In genomic region chr6:110256366-110256765, GRCh38 we compare ENCODE assay signal across 23 cellular contexts.
"Had no signal": no experiment of that assay in that cellular context is flagged by ENCODE, and none has a peak within 500 bp of the region (broad histone marks: within the 10 kb centered on the region; RNA-seq: fewer than 3 reads in every experiment).

No MANE protein-coding gene starts in this region.

- H3K27ac ChIP-seq: colonic mucosa, coronary artery, dorsolateral prefrontal cortex, epithelial cell of prostate, esophagus muscularis mucosa, esophagus squamous epithelium, foreskin keratinocyte, gastrocnemius medialis, gastroesophageal sphincter, heart left ventricle, heart right ventricle had no signal

- H3K27me3 Mint-ChIP-seq: dendritic cell treated with granulocyte-macrophage colony-stimulating factor and Interleukin-4, amounts not matched to agents 40 ng/mL and 50 ng/mL, for 4 days had no signal

- H3K4me1 ChIP-seq: colonic mucosa, esophagus muscularis mucosa, esophagus squamous epithelium, foreskin keratinocyte, gastrocnemius medialis, gastroesophageal sphincter, heart left ventricle, heart right ventricle had no signal

- H3K27me3 ChIP-seq: colonic mucosa, dorsolateral prefrontal cortex, esophagus muscularis mucosa, esophagus squamous epithelium, foreskin keratinocyte, gastrocnemius medialis, gastroesophageal sphincter, heart left ventricle, heart right ventricle had no signal

- H3K4me3 Mint-ChIP-seq: dendritic cell treated with granulocyte-macrophage colony-stimulating factor and Interleukin-4, amounts not matched to agents 40 ng/mL and 50 ng/mL, for 4 days; effector memory CD8-positive, alpha-beta T cell had no signal

- H3K4me3 ChIP-seq: colonic mucosa, coronary artery, dorsolateral prefrontal cortex, esophagus muscularis mucosa, esophagus squamous epithelium, gastrocnemius medialis, gastroesophageal sphincter, heart left ventricle, heart right ventricle had no signal

- H3K9me3 ChIP-seq: colonic mucosa, gastrocnemius medialis had no signal

- DNase-seq: colonic mucosa; cortex of kidney; dermis blood vessel endothelial cell; dorsolateral prefrontal cortex; effector CD4-positive, alpha-beta T cell; effector CD8-positive, alpha-beta T cell; effector memory CD4-positive, alpha-beta T cell; effector memory CD8-positive, alpha-beta T cell; erythroblast; esophagus squamous epithelium; foreskin fibroblast; foreskin keratinocyte; foreskin melanocyte; gastrocnemius medialis; glutamatergic neuron; head of caudate nucleus; heart left ventricle; heart right ventricle had no signal

- H3K36me3 ChIP-seq: colonic mucosa, esophagus squamous epithelium, gastrocnemius medialis, heart left ventricle, heart right ventricle had no signal

- H3K27ac Mint-ChIP-seq: dendritic cell treated with granulocyte-macrophage colony-stimulating factor and Interleukin-4, amounts not matched to agents 40 ng/mL and 50 ng/mL, for 4 days; effector memory CD8-positive, alpha-beta T cell had no signal
